In the genomic region with DNA sequence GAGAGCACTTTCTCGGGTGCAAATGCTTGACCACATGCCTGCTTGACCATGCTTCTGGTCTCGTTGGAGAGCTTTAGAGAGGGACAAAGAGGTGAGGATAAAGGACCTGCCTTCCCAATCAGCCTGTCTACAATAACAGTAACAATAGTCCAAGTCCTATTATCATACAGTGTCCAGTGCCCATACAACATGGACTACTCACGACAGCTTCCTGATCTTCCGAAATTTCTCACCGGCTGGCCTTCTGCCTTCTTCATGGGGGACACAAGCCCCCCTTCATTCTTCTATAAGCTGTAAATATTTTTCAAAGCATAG, we compare ENCODE assay signal across 23 cellular contexts.
"Had no signal": no experiment of that assay in that cellular context is flagged by ENCODE, and none has a peak within 500 bp of the region (broad histone marks: within the 10 kb centered on the region; RNA-seq: fewer than 3 reads in every experiment).

No MANE protein-coding gene starts in this region.

- H3K9me3 ChIP-seq: Peyer's patch had no signal

- H3K27ac Mint-ChIP-seq: activated CD4-positive, alpha-beta memory T cell treated with anti-CD3 and anti-CD28 coated beads, Interleukin-2, amount 10 ng/mL, durations not matched to agents 7 days and 5 days; activated CD8-positive, alpha-beta memory T cell treated with anti-CD3 and anti-CD28 coated beads, Interleukin-2, amount 10 ng/mL, durations not matched to agents 7 days and 5 days; activated naive CD8-positive, alpha-beta T cell treated with anti-CD3 and anti-CD28 coated beads for 36 hours; activated T-cell treated with anti-CD3 and anti-CD28 coated beads, Interleukin-2, amount 50 U/mL, for 72 hours; activated T-helper 17 cell treated with anti-CD3 and anti-CD28 coated beads, Interleukin-2, amount 50 U/mL, for 72 hours had no signal

- H3K27ac ChIP-seq: brain microvascular endothelial cell, Peyer's patch, WERI-Rb-1 had no signal

- H3K27me3 Mint-ChIP-seq: activated CD8-positive, alpha-beta memory T cell treated with anti-CD3 and anti-CD28 coated beads, Interleukin-2, amount 10 ng/mL, durations not matched to agents 7 days and 5 days; activated naive CD8-positive, alpha-beta T cell treated with anti-CD3 and anti-CD28 coated beads for 36 hours had no signal

- H3K27me3 ChIP-seq: brain microvascular endothelial cell, Peyer's patch had no signal

- H3K4me1 ChIP-seq: Peyer's patch had no signal

- H3K4me1 Mint-ChIP-seq: activated CD4-positive, alpha-beta memory T cell treated with anti-CD3 and anti-CD28 coated beads, Interleukin-2, amount 10 ng/mL, durations not matched to agents 7 days and 5 days; activated CD8-positive, alpha-beta memory T cell treated with anti-CD3 and anti-CD28 coated beads, Interleukin-2, amount 10 ng/mL, durations not matched to agents 7 days and 5 days; activated naive CD8-positive, alpha-beta T cell treated with anti-CD3 and anti-CD28 coated beads for 36 hours; activated T-helper 17 cell treated with anti-CD3 and anti-CD28 coated beads, Interleukin-2, amount 50 U/mL, for 72 hours had no signal

- H3K36me3 ChIP-seq: brain microvascular endothelial cell, Peyer's patch, WERI-Rb-1 had no signal

- H3K4me3 Mint-ChIP-seq: activated CD4-positive, alpha-beta memory T cell treated with anti-CD3 and anti-CD28 coated beads, Interleukin-2, amount 10 ng/mL, durations not matched to agents 7 days and 5 days; activated CD8-positive, alpha-beta memory T cell treated with anti-CD3 and anti-CD28 coated beads, Interleukin-2, amount 10 ng/mL, durations not matched to agents 7 days and 5 days; activated naive CD8-positive, alpha-beta T cell treated with anti-CD3 and anti-CD28 coated beads for 36 hours; activated T-cell treated with anti-CD3 and anti-CD28 coated beads, Interleukin-2, amount 50 U/mL, for 72 hours; activated T-helper 17 cell treated with anti-CD3 and anti-CD28 coated beads, Interleukin-2, amount 50 U/mL, for 72 hours had no signal

- H3K36me3 Mint-ChIP-seq: activated CD8-positive, alpha-beta memory T cell treated with anti-CD3 and anti-CD28 coated beads, Interleukin-2, amount 10 ng/mL, durations not matched to agents 7 days and 5 days; activated naive CD8-positive, alpha-beta T cell treated with anti-CD3 and anti-CD28 coated beads for 36 hours had no signal

- H3K4me3 ChIP-seq: Peyer's patch had no signal

- H3K9me3 Mint-ChIP-seq: activated CD4-positive, alpha-beta memory T cell treated with anti-CD3 and anti-CD28 coated beads, Interleukin-2, amount 10 ng/mL, durations not matched to agents 7 days and 5 days; activated T-helper 17 cell treated with anti-CD3 and anti-CD28 coated beads, Interleukin-2, amount 50 U/mL, for 72 hours had no signal

- DNase-seq: activated CD4-positive, alpha-beta memory T cell treated with anti-CD3 and anti-CD28 coated beads, Interleukin-2, amount 10 ng/mL, durations not matched to agents 7 days and 5 days; activated CD4-positive, alpha-beta T cell treated with anti-CD3 and anti-CD28 coated beads for 1 hour; activated CD4-positive, CD25-positive, alpha-beta regulatory T cell; activated CD8-positive, alpha-beta memory T cell treated with anti-CD3 and anti-CD28 coated beads for 24 hours; activated CD8-positive, alpha-beta memory T cell treated with anti-CD3 and anti-CD28 coated beads, Interleukin-2, amount 10 ng/mL, durations not matched to agents 7 days and 5 days; activated CD8-positive, alpha-beta memory T cell treated with anti-CD3 and anti-CD28 coated beads, Interleukin-2, amount 50 U/mL, for 48 hours; activated effector memory CD4-positive, alpha-beta T cell treated with anti-CD3 and anti-CD28 coated beads, Interleukin-2, amount 50 U/mL, for 16 hours; activated naive CD4-positive, alpha-beta T cell; activated naive CD4-positive, alpha-beta T cell treated with anti-CD3 and anti-CD28 coated beads, Interleukin-2, amount 50 U/mL, for 16 hours; activated naive CD8-positive, alpha-beta T cell treated with anti-CD3 and anti-CD28 coated beads for 36 hours; activated T-cell treated with anti-CD3 and anti-CD28 coated beads, Interleukin-2, amount 50 U/mL, for 72 hours; aorta; central memory CD4-positive, alpha-beta T cell; NCI-H1417 treated with DMSO at 0.1 percent for 48 hours; NCI-H2081 treated with DMSO at 0.1 percent for 48 hours; Peyer's patch; SIG-M5; T-helper 1 cell; T-helper 9 cell had no signal

- ATAC-seq: activated CD8-positive, alpha-beta memory T cell treated with anti-CD3 and anti-CD28 coated beads, Interleukin-2, amount 10 ng/mL, durations not matched to agents 7 days and 5 days; activated T-cell treated with anti-CD3 and anti-CD28 coated beads, Interleukin-2, amount 50 U/mL, for 72 hours; activated T-helper 17 cell treated with anti-CD3 and anti-CD28 coated beads, Interleukin-2, amount 50 U/mL, for 72 hours; Right ventricle myocardium inferior had no signal
